ENCODE assay signal across 8 cellular contexts in genomic region chr17:77088455-77089117, GRCh38. TPM values are rescaled to one million over a fixed set of nuclear protein-coding genes. Genes with fewer than 3 reads are reported as not detected.
DNase-seq lines count a peak whose midpoint lies in the region; ATAC-seq, FAIRE-seq and TF ChIP-seq lines count a peak whose summit lies in the region.

No MANE protein-coding gene starts in this region.

- H3K27me3 ChIP-seq in HUES48 (ENCODE audit: control insufficient read depth, insufficient read depth, low read length): no peaks in the 10 kb centered on the region

- no peak for FAIRE-seq in D721Med (lab: Jason Lieb, UNC)

- ATAC-seq in GM21390 (IDR thresholded peaks at IDR 0.05; ENCODE audit: unreplicated experiment): peak; percentile 84

- peak overlapping the region; percentile 81 for H3K4me3 ChIP-seq in HUES48 (ENCODE audit: low read depth, low read length)

- H3K27me3 Mint-ChIP-seq in endothelial cell (ENCODE audit: unreplicated experiment) (peaks cover 2% of the 10 kb centered on the region), mesothelial cell of epicardium (ENCODE audit: low read depth) (peaks cover 16% of the 10 kb centered on the region)

- H3K4me1 Mint-ChIP-seq in endothelial cell (ENCODE audit: unreplicated experiment): peaks cover 33% of the 10 kb centered on the region
- peaks cover 16% of the 10 kb centered on the region for H3K4me1 Mint-ChIP-seq in mesothelial cell of epicardium

- peaks cover 34% of the 10 kb centered on the region for H3K36me3 ChIP-seq in HUES48 (ENCODE audit: control insufficient read depth, insufficient read depth, low read length)

- DNase-seq in D721Med (ENCODE audit: insufficient read length, low spot score): peak; percentile 70
- DNase-seq in NOMO-1 treated with dmso at 0.1 percent for 144 hours (lab: John Stamatoyannopoulos, UW; ENCODE audit: unreplicated experiment): peak; percentile 96
- peak; percentile 78 for DNase-seq in activated CD8-positive, alpha-beta memory T cell treated with anti-CD3 and anti-CD28 coated beads, Interleukin-2, amount 50 U/mL, for 24 hours (ENCODE audit: extremely low read depth)
- DNase-seq in endothelial cell (ENCODE audit: low spot score): peak; percentile 91
- peak; percentile 81 to 90 for DNase-seq in mesothelial cell of epicardium (ENCODE audit: low spot score in 2 of 2, unreplicated experiment in 2 of 2)
- DNase-seq in stimulated activated CD8-positive, alpha-beta memory T cell treated with anti-CD3 and anti-CD28 coated beads, Interleukin-15, amount 100 ng/mL, for 4 hours (ENCODE audit: low read depth in 2 of 2): peak; percentile 79 to 86

- H3K4me1 ChIP-seq in HUES48 (ENCODE audit: control insufficient read depth, insufficient read depth, low read length): peaks cover 7% of the 10 kb centered on the region; the same call in 1 of the 2 replicates

- H3K4me3 Mint-ChIP-seq in endothelial cell (ENCODE audit: unreplicated experiment) (peak overlapping the region; percentile 93), mesothelial cell of epicardium (peak overlapping the region; percentile 93)

- H3K27ac Mint-ChIP-seq in endothelial cell (ENCODE audit: unreplicated experiment) (peak overlapping the region; percentile 92), mesothelial cell of epicardium (peak overlapping the region; percentile 97)

- H3K27ac ChIP-seq in HUES48 (ENCODE audit: low read depth, low read length): peak overlapping the region; percentile 85

- H3K36me3 Mint-ChIP-seq in endothelial cell (ENCODE audit: low read depth, unreplicated experiment) (peaks cover 11% of the 10 kb centered on the region), mesothelial cell of epicardium (peaks cover 12% of the 10 kb centered on the region)

- no peaks in the 10 kb centered on the region for H3K9me3 ChIP-seq in HUES48 (ENCODE audit: control insufficient read depth, insufficient read depth, low read length)

- no peaks in the 10 kb centered on the region for H3K9me3 Mint-ChIP-seq in endothelial cell (ENCODE audit: unreplicated experiment)
- no peaks in the 10 kb centered on the region for H3K9me3 Mint-ChIP-seq in mesothelial cell of epicardium

- TF ChIP-seq CTCF in D721Med (IDR thresholded peaks at IDR 0.05; ENCODE audit: insufficient read depth, missing control alignments) (peak; percentile 84), endothelial cell (IDR thresholded peaks at IDR 0.05; ENCODE audit: unreplicated experiment) (peak; percentile 76), mesothelial cell of epicardium (IDR thresholded peaks at IDR 0.05; ENCODE audit: unreplicated experiment) (peak; percentile 84)

- H3K9ac ChIP-seq in HUES48 (ENCODE audit: low read depth, low read length): peak overlapping the region; percentile 91

RNA-seq across cellular contexts. Expression of gene SEC14L1, which starts 52.2 kb away (rescaled TPM):
- total RNA-seq in endothelial cell (ENCODE audit: unreplicated experiment): 315 TPM
- total RNA-seq in mesothelial cell of epicardium: 42.6 to 47.6 TPM (median 47.0 TPM) in 3 replicates

Comparison
In these comparisons a context has a peak if more than half of its experiments do, and no peak if none do; other contexts are left out.
1. Peak in every context shown above with its lines: DNase-seq, ATAC-seq, H3K4me3 ChIP-seq and H3K27ac ChIP-seq.